ENCODE assay signal across 27 cellular contexts in genomic region chr16:84278968-84279367, GRCh38. TPM values are rescaled to one million over a fixed set of nuclear protein-coding genes. Genes with fewer than 3 reads are reported as not detected.
DNase-seq lines count a peak whose midpoint lies in the region; ATAC-seq, FAIRE-seq and TF ChIP-seq lines count a peak whose summit lies in the region.
"Had no signal": no experiment of that assay in that cellular context is flagged by ENCODE, and none has a peak within 500 bp of the region (broad histone marks: within the 10 kb centered on the region; RNA-seq: fewer than 3 reads in every experiment).

No MANE protein-coding gene starts in this region.

- no peak overlapping the region for H3K4me2 ChIP-seq in smooth muscle cell
- H3K4me2 ChIP-seq: BLaER1 treated with 17β-estradiol and CSF1 and Interleukin-3, amounts not matched to agents 10 nM and 100 nM had no signal

- H3K27me3 ChIP-seq in smooth muscle cell (ENCODE audit: low read depth), result no peaks in the 10 kb centered on the region
- peaks cover 4% of the 10 kb centered on the region for H3K27me3 ChIP-seq in foreskin keratinocyte
- H3K27me3 ChIP-seq: BLaER1 treated with 17β-estradiol and CSF1 and Interleukin-3, amounts not matched to agents 10 nM and 100 nM; uterus had no signal

- no peak for ATAC-seq in natural killer cell
- no peak for ATAC-seq in foreskin keratinocyte
- ATAC-seq: HepG2 had no signal

- H3K9ac ChIP-seq in kidney (ENCODE audit: low read length in 2 of 2), result no peak overlapping the region
- no peak overlapping the region for H3K9ac ChIP-seq in smooth muscle cell (ENCODE audit: low read depth)
- H3K9ac ChIP-seq: BLaER1 treated with 17β-estradiol and CSF1 and Interleukin-3, amounts not matched to agents 10 nM and 100 nM had no signal

- H3K4me3 ChIP-seq in kidney (ENCODE audit: low read length in 2 of 2), result no peak overlapping the region
- no peak overlapping the region for H3K4me3 ChIP-seq in smooth muscle cell
- H3K4me3 ChIP-seq: BLaER1 treated with 17β-estradiol and CSF1 and Interleukin-3, amounts not matched to agents 10 nM and 100 nM; lung; uterus had no signal

- TF ChIP-seq CTCF in kidney (IDR thresholded peaks at IDR 0.05; ENCODE audit: borderline replicate concordance, extremely low read depth, insufficient read depth), result no peak
- TF ChIP-seq CTCF in smooth muscle cell (IDR thresholded peaks at IDR 0.05; ENCODE audit: borderline replicate concordance, insufficient read depth, poor library complexity, severe bottlenecking), result no peak
- TF ChIP-seq CTCF in natural killer cell (IDR thresholded peaks at IDR 0.05), result no peak
- TF ChIP-seq CTCF in foreskin keratinocyte (conservative IDR thresholded peaks at IDR 0.05), result no peak

- intact Hi-C loops in kidney (cut with DNase I), result loop anchor here (10.0 kb wide), 1 partner anchor 206 kb away; no protein-coding TSS in a partner anchor
- intact Hi-C loops in natural killer cell (cut with micrococcal nuclease), result loop anchor here (10.0 kb wide), 1 partner anchor 456 kb away; no protein-coding TSS in a partner anchor

- no peak overlapping the region for H3K27ac Mint-ChIP-seq in natural killer cell
- H3K27ac Mint-ChIP-seq: naive B cell had no signal

- H4K20me1 ChIP-seq in smooth muscle cell (ENCODE audit: low read depth), result no peaks in the 10 kb centered on the region
- H4K20me1 ChIP-seq: BLaER1 treated with 17β-estradiol and CSF1 and Interleukin-3, amounts not matched to agents 10 nM and 100 nM had no signal

- H3K4me1 ChIP-seq in kidney (ENCODE audit: control insufficient read depth in 1 of 2, insufficient read depth in 1 of 2, low read depth in 1 of 2, low read length in 2 of 2), result peaks cover 2 to 8% of the 10 kb centered on the region in 2 donors
- H3K4me1 ChIP-seq in smooth muscle cell (ENCODE audit: low read depth), result no peaks in the 10 kb centered on the region
- no peaks in the 10 kb centered on the region for H3K4me1 ChIP-seq in foreskin keratinocyte

- 23% methylated on average over 6 of the region's 6 CpGs for WGBS in smooth muscle cell (ENCODE audit: low lambda C conversion rate)

- H3F3A ChIP-seq in smooth muscle cell (ENCODE audit: low read depth), result no peaks in the 10 kb centered on the region

- H3K27me3 Mint-ChIP-seq in natural killer cell (ENCODE audit: low read depth in 2 of 2), result peaks cover 7 to 11% of the 10 kb centered on the region in 2 donors

- peak overlapping the region; percentile 32 for H3K27ac ChIP-seq in caudate nucleus (ENCODE audit: low read depth, low read length)
- no peak overlapping the region for H3K27ac ChIP-seq in kidney (ENCODE audit: low read depth in 2 of 2, low read length in 2 of 2)
- H3K27ac ChIP-seq in smooth muscle cell (ENCODE audit: low read depth), result no peak overlapping the region
- no peak overlapping the region for H3K27ac ChIP-seq in foreskin keratinocyte
- H3K27ac ChIP-seq: BLaER1 treated with 17β-estradiol and CSF1 and Interleukin-3, amounts not matched to agents 10 nM and 100 nM; uterus had no signal

- H3K9me3 Mint-ChIP-seq in natural killer cell, result no peaks in the 10 kb centered on the region
- H3K9me3 Mint-ChIP-seq: naive B cell had no signal

- H3K4me1 Mint-ChIP-seq in natural killer cell, result no peaks in the 10 kb centered on the region
- H3K4me1 Mint-ChIP-seq: naive B cell had no signal

- no peak overlapping the region for H3K4me3 Mint-ChIP-seq in natural killer cell
- H3K4me3 Mint-ChIP-seq: naive B cell had no signal

- peak; percentile 41 for DNase-seq in NCI-H2171 treated with DMSO at 0.1 percent for 48 hours (lab: John Stamatoyannopoulos, UW)
- no peak for DNase-seq in NCI-H2171 (lab: John Stamatoyannopoulos, UW)
- peak in 36 of 61 donors; percentile 2 to 72 (median 38) for DNase-seq in caudate nucleus (lab: John Stamatoyannopoulos, UW)
- peak; percentile 44 for DNase-seq in kidney
- DNase-seq in smooth muscle cell (lab: John Stamatoyannopoulos, UW; ENCODE audit: unreplicated experiment), result no peak
- no peak for DNase-seq in UCSD-AML1 (lab: John Stamatoyannopoulos, UW; ENCODE audit: unreplicated experiment)
- DNase-seq in natural killer cell, result no peak
- DNase-seq in foreskin keratinocyte, result no peak
- DNase-seq: activated CD4-positive, alpha-beta T cell treated with anti-CD3 and anti-CD28 coated beads, Interleukin-2, amount 50 U/mL, for 1 hour; activated CD8-positive, alpha-beta memory T cell treated with anti-CD3 and anti-CD28 coated beads, Interleukin-2, amount 50 U/mL, for 4 hours; dermis blood vessel endothelial cell; GDM1; naive B cell; NCI-H345; stimulated activated CD8-positive, alpha-beta memory T cell treated with anti-CD3 and anti-CD28 coated beads, Interleukin-4, amount 100 ng/mL, for 48 hours; uterus had no signal

- H3K36me3 ChIP-seq in kidney (ENCODE audit: control insufficient read depth in 1 of 2, insufficient read depth in 2 of 2, low read length in 2 of 2), result no peaks in the 10 kb centered on the region
- no peaks in the 10 kb centered on the region for H3K36me3 ChIP-seq in smooth muscle cell (ENCODE audit: low read depth)
- H3K36me3 ChIP-seq: BLaER1 treated with 17β-estradiol and CSF1 and Interleukin-3, amounts not matched to agents 10 nM and 100 nM; uterus had no signal

- H3K79me2 ChIP-seq in smooth muscle cell (ENCODE audit: low read depth), result no peaks in the 10 kb centered on the region

- FAIRE-seq in kidney (lab: Jason Lieb, UNC), result no peak
- FAIRE-seq: D721Med, H54, HepG2, islet of Langerhans, TTC549 had no signal

- peak overlapping the region; percentile 24 for H2AFZ ChIP-seq in smooth muscle cell (ENCODE audit: low read depth)

- no peaks in the 10 kb centered on the region for H3K9me3 ChIP-seq in kidney (ENCODE audit: control insufficient read depth in 1 of 2, low read length in 2 of 2)
- H3K9me3 ChIP-seq in smooth muscle cell (replicated peaks; ENCODE audit: low read depth), result no peaks in the 10 kb centered on the region
- H3K9me3 ChIP-seq: BLaER1 treated with 17β-estradiol and CSF1 and Interleukin-3, amounts not matched to agents 10 nM and 100 nM; uterus had no signal

- no peaks in the 10 kb centered on the region for H3K36me3 Mint-ChIP-seq in natural killer cell
- H3K36me3 Mint-ChIP-seq: naive B cell had no signal

RNA-seq across cellular contexts. Expression of gene WFDC1, which starts 15.7 kb away (rescaled TPM):
- total RNA-seq in kidney, result 11.1 TPM
- 34.8 TPM for polyA plus RNA-seq in kidney (ENCODE audit: insufficient read depth, low read depth, low replicate concordance)
- total RNA-seq in smooth muscle cell, result 150 and 176 TPM in 2 replicates
- polyA plus RNA-seq in smooth muscle cell, result 249 and 362 TPM in 2 replicates
- not detected for total RNA-seq in natural killer cell
- total RNA-seq in foreskin keratinocyte, result not detected in 2 replicates
- not detected in 2 replicates for polyA plus RNA-seq in foreskin keratinocyte
- total RNA-seq: A172, dermis blood vessel endothelial cell, HepG2, pulmonary artery endothelial cell had no signal
- polyA plus RNA-seq: HepG2 had no signal

RNA-seq across cellular contexts. Expression of gene KCNG4, which starts 39.2 kb away (rescaled TPM):
- total RNA-seq in kidney (not detected), smooth muscle cell (not detected in 2 replicates), natural killer cell (not detected), foreskin keratinocyte (not detected in 2 replicates)
- polyA plus RNA-seq in kidney (ENCODE audit: insufficient read depth, low read depth, low replicate concordance) (not detected), smooth muscle cell (not detected in 2 replicates), foreskin keratinocyte (not detected in 2 replicates)
- total RNA-seq: dermis blood vessel endothelial cell, HepG2, lung, pulmonary artery endothelial cell, subcutaneous adipose tissue, uterus had no signal
- polyA plus RNA-seq: esophagus, HepG2, lung had no signal

Comparison
In these comparisons a context has a peak if more than half of its experiments do, and no peak if none do; other contexts are left out.
1. DNase-seq: peak in NCI-H2171 treated with DMSO at 0.1 percent for 48 hours (single experiment), caudate nucleus (36 of 61) and kidney (single experiment); none in NCI-H2171 (single experiment), smooth muscle cell (single experiment), UCSD-AML1 (single experiment), natural killer cell (single experiment) and foreskin keratinocyte (0 of 2).
2. RNA of gene WFDC1, which starts 15.7 kb away (total RNA-seq): 150 to 176 TPM in smooth muscle cell; 11.1 TPM in kidney (single experiment), not detected in natural killer cell and not detected in foreskin keratinocyte; every median in the first group is over 10 times any median in the second.